15 cellular contexts compared by ENCODE assay signal in genomic region chr16:85425061-85425662, GRCh38.
DNase-seq lines count a peak whose midpoint lies in the region; ATAC-seq, FAIRE-seq and TF ChIP-seq lines count a peak whose summit lies in the region.
"Had no signal": no experiment of that assay in that cellular context is flagged by ENCODE, and none has a peak within 500 bp of the region (broad histone marks: within the 10 kb centered on the region; RNA-seq: fewer than 3 reads in every experiment).

No MANE protein-coding gene starts in this region.

- H4K8ac ChIP-seq in mesendoderm (ENCODE audit: low read depth, low read length), result no peak overlapping the region

- 65 to 73% methylated on average over 16 to 18 of the region's 18 CpGs for WGBS in endodermal cell (ENCODE audit: insufficient coverage in 1 of 2, insufficient read length in 1 of 2), 2 experiments
- WGBS in testis, 2 donors, result 67 to 86% methylated on average over 15 to 17 of the region's 18 CpGs
- WGBS in mesendoderm (ENCODE audit: extremely low coverage, insufficient coverage, low lambda C conversion rate), result no CpG with 5 or more reads among the region's 18 CpGs

- H3K36me3 Mint-ChIP-seq in endodermal cell (ENCODE audit: low read depth), result no peaks in the 10 kb centered on the region

- no peak overlapping the region for H3K27ac Mint-ChIP-seq in endodermal cell

- peaks cover 6% of the 10 kb centered on the region for H3K4me1 Mint-ChIP-seq in endodermal cell

- no peak overlapping the region for H2BK15ac ChIP-seq in mesendoderm (replicated peaks; ENCODE audit: low read depth)

- no peak for TF ChIP-seq CTCF in endodermal cell (conservative IDR thresholded peaks at IDR 0.05)
- TF ChIP-seq CTCF in testis (IDR thresholded peaks at IDR 0.05), result no peak

- no peak overlapping the region for H4K5ac ChIP-seq in mesendoderm (ENCODE audit: low read length)

- no peak overlapping the region for H3K4ac ChIP-seq in mesendoderm (ENCODE audit: low read depth, low read length)

- no peak overlapping the region for H3K4me2 ChIP-seq in mesendoderm (ENCODE audit: low read length)
- H3K4me2 ChIP-seq: KMS-11 had no signal

- no peak overlapping the region for H3K18ac ChIP-seq in mesendoderm (ENCODE audit: low read length)

- H2AK5ac ChIP-seq in mesendoderm (ENCODE audit: low read length), result no peak overlapping the region

- H3K9me3 Mint-ChIP-seq in endodermal cell, result no peaks in the 10 kb centered on the region

- H3K79me2 ChIP-seq in mesendoderm (ENCODE audit: control insufficient read depth, insufficient read depth, low read length), result no peaks in the 10 kb centered on the region

- H3K4me3 Mint-ChIP-seq in endodermal cell, result no peak overlapping the region

- H3K4me1 ChIP-seq in endodermal cell (ENCODE audit: control insufficient read depth, insufficient read depth, low read length) (no peaks in the 10 kb centered on the region), testis (peaks cover 8% of the 10 kb centered on the region), mesendoderm (ENCODE audit: control insufficient read depth, low read depth, low read length) (no peaks in the 10 kb centered on the region)
- H3K4me1 ChIP-seq: breast epithelium had no signal

- H3K9me3 ChIP-seq in endodermal cell (ENCODE audit: control insufficient read depth, low read length), result no peaks in the 10 kb centered on the region
- no peaks in the 10 kb centered on the region for H3K9me3 ChIP-seq in testis
- H3K9me3 ChIP-seq: breast epithelium had no signal

- H3K27ac ChIP-seq in endodermal cell (ENCODE audit: low read depth, low read length) (peak overlapping the region; percentile 77), testis (no peak overlapping the region), mesendoderm (ENCODE audit: low read depth, low read length) (no peak overlapping the region)
- H3K27ac ChIP-seq: breast epithelium, KMS-11, WERI-Rb-1 had no signal

- H2BK5ac ChIP-seq in mesendoderm (ENCODE audit: low read length), result no peak overlapping the region

- H3K27me3 Mint-ChIP-seq in endodermal cell (ENCODE audit: insufficient read depth), result no peaks in the 10 kb centered on the region

- H3K23ac ChIP-seq in mesendoderm (ENCODE audit: low read length), result no peak overlapping the region

- no peak overlapping the region for H3K56ac ChIP-seq in mesendoderm (ENCODE audit: low read length)

- ATAC-seq in Right ventricle myocardium inferior, result no peak

- H3K9ac ChIP-seq in endodermal cell (ENCODE audit: extremely low read depth, low read length, poor library complexity, severe bottlenecking), result no peak overlapping the region
- H3K9ac ChIP-seq in mesendoderm (ENCODE audit: low read length), result no peak overlapping the region
- H3K9ac ChIP-seq: KMS-11 had no signal

- H3K27me3 ChIP-seq in endodermal cell (ENCODE audit: control insufficient read depth, insufficient read depth, low read length, poor library complexity, severe bottlenecking), result no peaks in the 10 kb centered on the region
- H3K27me3 ChIP-seq in testis, result no peaks in the 10 kb centered on the region
- no peaks in the 10 kb centered on the region for H3K27me3 ChIP-seq in mesendoderm (ENCODE audit: insufficient read depth, low read length, poor library complexity)
- H3K27me3 ChIP-seq: breast epithelium had no signal

- no peak for TF ChIP-seq POLR2A in testis (IDR thresholded peaks at IDR 0.05)

- no peaks in the 10 kb centered on the region for H3K79me1 ChIP-seq in mesendoderm (ENCODE audit: low read length)

- peak; percentile 70 for DNase-seq in NCI-H1092 treated with DMSO at 0.1 percent for 48 hours (lab: John Stamatoyannopoulos, UW)
- no peak for DNase-seq in NCI-H1092 (lab: John Stamatoyannopoulos, UW)
- DNase-seq in cardiac septum (ENCODE audit: low spot score), result peak; percentile 68
- DNase-seq in Right ventricle myocardium inferior (ENCODE audit: missing footprints), result no peak
- no peak for DNase-seq in endodermal cell
- peak; percentile 10 for DNase-seq in testis
- no peak for DNase-seq in mesendoderm
- DNase-seq in frontal cortex (ENCODE audit: low spot score in 2 of 2), result no peak
- DNase-seq: effector memory CD4-positive, alpha-beta T cell; HCEC 1CT; mesenchymal stem cell; NCI-H187 treated with DMSO at 0.1 percent for 48 hours; WERI-Rb-1 had no signal

- no peak overlapping the region for H3K4me3 ChIP-seq in endodermal cell (ENCODE audit: low read length)
- H3K4me3 ChIP-seq in testis, result no peak overlapping the region
- H3K4me3 ChIP-seq in mesendoderm (ENCODE audit: low read length), result no peak overlapping the region
- H3K4me3 ChIP-seq: breast epithelium had no signal

- intact Hi-C loops in cardiac septum (cut with DNase I) (no loop called here), Right ventricle myocardium inferior (cut with DNase I) (no loop called here), testis (cut with DNase I; ENCODE audit: low total_unique reads) (no loop called here)

- FAIRE-seq in frontal cortex (lab: Jason Lieb, UNC), result no peak

- H3K36me3 ChIP-seq in endodermal cell (ENCODE audit: control insufficient read depth, insufficient read depth, low read length) (no peaks in the 10 kb centered on the region), testis (ENCODE audit: low read depth, missing control alignments) (no peaks in the 10 kb centered on the region), mesendoderm (ENCODE audit: control insufficient read depth, insufficient read depth, low read length) (no peaks in the 10 kb centered on the region)
- H3K36me3 ChIP-seq: breast epithelium, WERI-Rb-1 had no signal

- H2BK120ac ChIP-seq in mesendoderm (ENCODE audit: low read depth, low read length), result no peak overlapping the region

Comparison
In these comparisons a context has a peak if more than half of its experiments do, and no peak if none do; other contexts are left out.
1. DNase-seq: peak in NCI-H1092 treated with DMSO at 0.1 percent for 48 hours (single experiment), cardiac septum (single experiment) and testis (single experiment); none in NCI-H1092 (single experiment), Right ventricle myocardium inferior (single experiment), endodermal cell (single experiment), mesendoderm (single experiment) and frontal cortex (0 of 2).